8 cellular contexts compared by ENCODE assay signal in the genomic region with DNA sequence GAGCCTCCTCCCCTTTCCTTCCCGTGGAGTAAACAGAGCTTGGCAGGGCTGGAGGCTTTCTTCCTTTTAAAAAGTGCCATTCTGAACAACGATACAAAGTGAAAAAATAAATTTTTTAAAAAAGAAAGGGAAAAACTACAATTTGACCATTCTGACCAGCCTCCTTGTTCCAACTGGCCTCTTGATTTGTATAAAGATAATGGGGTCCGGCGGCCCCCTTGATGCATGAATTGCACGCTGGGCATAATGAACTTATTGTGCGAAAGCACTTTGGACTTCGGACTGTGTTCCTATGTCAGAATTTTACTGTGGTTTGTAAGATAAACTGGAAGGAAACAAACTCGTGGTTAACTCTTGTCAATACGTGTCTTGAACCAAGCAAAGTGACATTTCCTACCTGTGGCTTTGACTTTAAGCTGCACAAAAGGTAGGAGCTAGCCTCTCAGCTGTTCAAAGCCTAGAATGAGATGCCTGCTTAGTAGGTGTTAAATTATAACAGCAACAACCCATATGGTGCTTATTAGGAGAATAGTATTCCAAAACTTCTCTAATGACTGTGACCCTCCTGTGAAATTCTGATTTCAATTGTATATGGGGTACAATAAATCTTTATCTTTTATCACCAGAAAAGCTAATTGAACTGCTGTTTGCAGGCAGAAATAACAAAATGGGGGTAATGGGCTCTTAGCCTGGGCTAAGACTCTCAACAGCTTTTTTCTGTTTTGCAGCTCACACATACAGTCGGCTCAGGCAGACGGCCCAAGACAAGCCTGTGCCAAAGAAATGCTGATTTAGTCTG. TPM values are rescaled to one million over a fixed set of nuclear protein-coding genes. Genes with fewer than 3 reads are reported as not detected.
DNase-seq lines count a peak whose midpoint lies in the region; ATAC-seq and TF ChIP-seq lines count a peak whose summit lies in the region.

No MANE protein-coding gene starts in this region.

- H3K27ac ChIP-seq in CD8-positive, alpha-beta memory T cell (ENCODE audit: low read depth, low read length): peak overlapping the region; percentile 95
- peak overlapping the region; percentile 99 for H3K27ac ChIP-seq in caudate nucleus (ENCODE audit: low read depth, low read length)
- peak overlapping the region; percentile 97 to 100 for H3K27ac ChIP-seq in liver (ENCODE audit: low read depth in 1 of 2, low read length in 2 of 2)
- H3K27ac ChIP-seq in testis: peak overlapping the region; percentile 96 to 100

- DNase-seq in CD8-positive, alpha-beta memory T cell: peak in 2 of 5 donors; percentile 71
- DNase-seq in NT2/D1 (ENCODE audit: low read depth, low spot score) (no peak), caudate nucleus (lab: John Stamatoyannopoulos, UW) (peak in 11 of 61 donors; percentile 11 to 72 (median 29)), testis (peak; percentile 82), GM10266 (ENCODE audit: extremely low spot score) (no peak)

- WGBS in liver: under 1% methylated on average over 11 of the region's 11 CpGs
- 1 to 2% methylated on average over 11 of the region's 11 CpGs for WGBS in testis, 2 donors

- no peak for TF ChIP-seq POLR2A in testis (IDR thresholded peaks at IDR 0.05)

- intact Hi-C loops in testis (cut with DNase I; ENCODE audit: low total_unique reads): loop anchor here (5.0 kb wide), 1 partner anchor 68 kb away; no protein-coding TSS in a partner anchor

- CTCF ChIA-PET in CD8-positive, alpha-beta memory T cell (lab: Charles Lee): interaction anchor here (0.8 to 9.5 kb wide), 6 partner anchors 12 to 484 kb away, joined by 3 to 72 read pairs (median 4); a partner anchor contains a TSS

- ATAC-seq in GM21515 (IDR thresholded peaks at IDR 0.05; ENCODE audit: unreplicated experiment) (peak; percentile 9), HG02571 (IDR thresholded peaks at IDR 0.05; ENCODE audit: unreplicated experiment) (no peak)

- no peaks in the 10 kb centered on the region for H3K27me3 Mint-ChIP-seq in CD8-positive, alpha-beta memory T cell

- H3K9ac ChIP-seq in NT2/D1 (ENCODE audit: insufficient read length, low read depth) (peak overlapping the region; percentile 73), liver (ENCODE audit: low read depth in 1 of 2, low read length in 2 of 2) (peak overlapping the region; percentile 79 to 99)

- H3K27me3 ChIP-seq in CD8-positive, alpha-beta memory T cell (ENCODE audit: insufficient read depth, low read length, poor library complexity, severe bottlenecking): no peaks in the 10 kb centered on the region
- H3K27me3 ChIP-seq in NT2/D1 (ENCODE audit: insufficient read depth, insufficient read length) (no peaks in the 10 kb centered on the region), liver (ENCODE audit: control insufficient read depth in 4 of 4, insufficient read depth in 4 of 4, low read length in 3 of 4) (no peaks in the 10 kb centered on the region), testis (no peaks in the 10 kb centered on the region)

- H3K9me3 ChIP-seq in CD8-positive, alpha-beta memory T cell (ENCODE audit: low read length): no peaks in the 10 kb centered on the region
- H3K9me3 ChIP-seq in NT2/D1 (ENCODE audit: insufficient read depth, low read length): no peaks in the 10 kb centered on the region
- no peaks in the 10 kb centered on the region for H3K9me3 ChIP-seq in liver (ENCODE audit: control insufficient read depth in 4 of 4, low read length in 3 of 4)
- H3K9me3 ChIP-seq in testis: no peaks in the 10 kb centered on the region

- peaks cover 54 to 68% (median 66%) of the 10 kb centered on the region in 3 donors for H3K4me1 Mint-ChIP-seq in CD8-positive, alpha-beta memory T cell

- H3K36me3 Mint-ChIP-seq in CD8-positive, alpha-beta memory T cell: peaks cover 2 to 21% (median 13%) of the 10 kb centered on the region in 3 donors

- H3K9me3 Mint-ChIP-seq in CD8-positive, alpha-beta memory T cell: no peaks in the 10 kb centered on the region

- TF ChIP-seq CTCF in liver (IDR thresholded peaks at IDR 0.05; ENCODE audit: low read depth, low read length, missing input control) (no peak), testis (IDR thresholded peaks at IDR 0.05) (no peak), GM10266 (IDR thresholded peaks at IDR 0.05; ENCODE audit: control insufficient read depth, insufficient read depth, low read depth, missing control alignments) (no peak)

- peak overlapping the region; percentile 93 to 99 (median 98) for H3K27ac Mint-ChIP-seq in CD8-positive, alpha-beta memory T cell

- POLR2A ChIA-PET in CD8-positive, alpha-beta memory T cell (lab: Charles Lee): interaction anchor here (0.5 to 3.5 kb wide), 10 partner anchors 10 to 483 kb away, joined by 3 to 101 read pairs (median 4); a partner anchor contains a TSS

- H3K4me3 Mint-ChIP-seq in CD8-positive, alpha-beta memory T cell: peak overlapping the region; percentile 82 to 90 (median 89)

- no peak for TF ChIP-seq RAD21 in liver (IDR thresholded peaks at IDR 0.05)

- no peaks in the 10 kb centered on the region for H3K36me3 ChIP-seq in CD8-positive, alpha-beta memory T cell (ENCODE audit: insufficient read depth, low read length)
- H3K36me3 ChIP-seq in NT2/D1 (ENCODE audit: insufficient read depth, insufficient read length, low read length): peaks cover 16% of the 10 kb centered on the region
- no peaks in the 10 kb centered on the region for H3K36me3 ChIP-seq in liver (ENCODE audit: control insufficient read depth in 4 of 4, insufficient read depth in 3 of 4, low read depth in 1 of 4, low read length in 3 of 4)
- H3K36me3 ChIP-seq in testis (ENCODE audit: low read depth, missing control alignments): no peaks in the 10 kb centered on the region

- H3K4me3 ChIP-seq in CD8-positive, alpha-beta memory T cell (ENCODE audit: low read length): peak overlapping the region; percentile 38
- no peak overlapping the region for H3K4me3 ChIP-seq in NT2/D1 (ENCODE audit: insufficient read length, low read depth)
- peak overlapping the region in 2 of 3 donors; percentile 22 to 68 for H3K4me3 ChIP-seq in liver (ENCODE audit: low read depth in 1 of 3, low read length in 3 of 3)
- peak overlapping the region; percentile 63 to 65 for H3K4me3 ChIP-seq in testis

- peaks cover 65% of the 10 kb centered on the region for H3K4me1 ChIP-seq in CD8-positive, alpha-beta memory T cell (ENCODE audit: insufficient read depth, low read length)
- H3K4me1 ChIP-seq in NT2/D1 (ENCODE audit: insufficient read depth, insufficient read length) (peaks cover 3% of the 10 kb centered on the region), liver (ENCODE audit: control insufficient read depth in 4 of 4, insufficient read depth in 4 of 4, low read length in 3 of 4) (peaks cover 7 to 50% (median 35%) of the 10 kb centered on the region in 4 donors), testis (peaks cover 51% of the 10 kb centered on the region)

TF ChIP-seq in liver, 16 proteins besides CTCF, POLR2A, EP300 and RAD21 (continues in another document):
- TF ChIP-seq, protein P1, sequence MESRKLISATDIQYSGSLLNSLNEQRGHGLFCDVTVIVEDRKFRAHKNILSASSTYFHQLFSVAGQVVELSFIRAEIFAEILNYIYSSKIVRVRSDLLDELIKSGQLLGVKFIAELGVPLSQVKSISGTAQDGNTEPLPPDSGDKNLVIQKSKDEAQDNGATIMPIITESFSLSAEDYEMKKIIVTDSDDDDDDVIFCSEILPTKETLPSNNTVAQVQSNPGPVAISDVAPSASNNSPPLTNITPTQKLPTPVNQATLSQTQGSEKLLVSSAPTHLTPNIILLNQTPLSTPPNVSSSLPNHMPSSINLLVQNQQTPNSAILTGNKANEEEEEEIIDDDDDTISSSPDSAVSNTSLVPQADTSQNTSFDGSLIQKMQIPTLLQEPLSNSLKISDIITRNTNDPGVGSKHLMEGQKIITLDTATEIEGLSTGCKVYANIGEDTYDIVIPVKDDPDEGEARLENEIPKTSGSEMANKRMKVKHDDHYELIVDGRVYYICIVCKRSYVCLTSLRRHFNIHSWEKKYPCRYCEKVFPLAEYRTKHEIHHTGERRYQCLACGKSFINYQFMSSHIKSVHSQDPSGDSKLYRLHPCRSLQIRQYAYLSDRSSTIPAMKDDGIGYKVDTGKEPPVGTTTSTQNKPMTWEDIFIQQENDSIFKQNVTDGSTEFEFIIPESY (IDR thresholded peaks at IDR 0.05): no peak
- TF ChIP-seq RXRA (IDR thresholded peaks at IDR 0.05): peak; percentile 59 to 62
- TF ChIP-seq JUND (IDR thresholded peaks at IDR 0.05): peak; percentile 28 to 41
- TF ChIP-seq, protein P2, sequence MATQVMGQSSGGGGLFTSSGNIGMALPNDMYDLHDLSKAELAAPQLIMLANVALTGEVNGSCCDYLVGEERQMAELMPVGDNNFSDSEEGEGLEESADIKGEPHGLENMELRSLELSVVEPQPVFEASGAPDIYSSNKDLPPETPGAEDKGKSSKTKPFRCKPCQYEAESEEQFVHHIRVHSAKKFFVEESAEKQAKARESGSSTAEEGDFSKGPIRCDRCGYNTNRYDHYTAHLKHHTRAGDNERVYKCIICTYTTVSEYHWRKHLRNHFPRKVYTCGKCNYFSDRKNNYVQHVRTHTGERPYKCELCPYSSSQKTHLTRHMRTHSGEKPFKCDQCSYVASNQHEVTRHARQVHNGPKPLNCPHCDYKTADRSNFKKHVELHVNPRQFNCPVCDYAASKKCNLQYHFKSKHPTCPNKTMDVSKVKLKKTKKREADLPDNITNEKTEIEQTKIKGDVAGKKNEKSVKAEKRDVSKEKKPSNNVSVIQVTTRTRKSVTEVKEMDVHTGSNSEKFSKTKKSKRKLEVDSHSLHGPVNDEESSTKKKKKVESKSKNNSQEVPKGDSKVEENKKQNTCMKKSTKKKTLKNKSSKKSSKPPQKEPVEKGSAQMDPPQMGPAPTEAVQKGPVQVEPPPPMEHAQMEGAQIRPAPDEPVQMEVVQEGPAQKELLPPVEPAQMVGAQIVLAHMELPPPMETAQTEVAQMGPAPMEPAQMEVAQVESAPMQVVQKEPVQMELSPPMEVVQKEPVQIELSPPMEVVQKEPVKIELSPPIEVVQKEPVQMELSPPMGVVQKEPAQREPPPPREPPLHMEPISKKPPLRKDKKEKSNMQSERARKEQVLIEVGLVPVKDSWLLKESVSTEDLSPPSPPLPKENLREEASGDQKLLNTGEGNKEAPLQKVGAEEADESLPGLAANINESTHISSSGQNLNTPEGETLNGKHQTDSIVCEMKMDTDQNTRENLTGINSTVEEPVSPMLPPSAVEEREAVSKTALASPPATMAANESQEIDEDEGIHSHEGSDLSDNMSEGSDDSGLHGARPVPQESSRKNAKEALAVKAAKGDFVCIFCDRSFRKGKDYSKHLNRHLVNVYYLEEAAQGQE (IDR thresholded peaks at IDR 0.05): peak; percentile 41
- peak; percentile 77 for TF ChIP-seq SP1 (IDR thresholded peaks at IDR 0.05)
- TF ChIP-seq YY1 (IDR thresholded peaks at IDR 0.05): peak; percentile 14
- peak in 1 of 2 donors; percentile 18 for TF ChIP-seq EGR1 (IDR thresholded peaks at IDR 0.05; ENCODE audit: low read depth in 2 of 2)
- no peak for TF ChIP-seq TAF1 (conservative IDR thresholded peaks at IDR 0.05)
- TF ChIP-seq HNF4G (IDR thresholded peaks at IDR 0.05): peak; percentile 85
- TF ChIP-seq HNF4A (conservative IDR thresholded peaks at IDR 0.05): peak; percentile 92 to 96
- TF ChIP-seq FOXA1 (IDR thresholded peaks at IDR 0.05): no peak

RNA-seq across cellular contexts. Expression of a gene that starts 9.4 kb away (rescaled TPM):
- total RNA-seq in CD8-positive, alpha-beta memory T cell: 10 to 100 TPM; 91.8 to 98.4 TPM
- 42.5 TPM for polyA plus RNA-seq in CD8-positive, alpha-beta memory T cell
- total RNA-seq in liver (10 to 100 TPM; 31.5 to 48.2 TPM), testis (10 to 100 TPM; 82.0 to 96.6 TPM)
- polyA plus RNA-seq in liver (10 to 100 TPM; 22.2 to 39.3 TPM), testis (ENCODE audit: insufficient read depth, low read depth, low replicate concordance) (100 TPM)
